Comparison of ENCODE assay signal across 9 cellular contexts in the genomic region with DNA sequence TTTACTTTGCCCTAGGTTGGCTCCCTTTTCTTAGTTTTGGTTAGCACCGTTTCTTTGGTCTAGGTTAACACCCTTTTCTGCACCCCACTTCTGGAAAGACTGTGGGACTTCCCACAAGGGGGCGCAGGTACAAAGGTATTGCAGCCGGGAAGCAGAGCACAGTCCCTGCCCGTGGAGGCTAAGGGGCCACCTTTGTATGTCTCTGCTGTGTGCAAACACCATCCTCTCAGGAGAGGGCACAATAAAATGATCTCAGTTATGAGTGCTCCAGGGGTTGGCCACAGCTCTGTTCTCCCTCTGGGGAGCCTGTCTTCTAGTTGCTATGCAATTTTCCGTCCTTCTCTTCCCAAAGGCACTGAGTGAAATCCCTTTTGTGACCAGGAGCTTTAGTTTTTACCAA. TPM values are rescaled to one million over a fixed set of nuclear protein-coding genes. Genes with fewer than 3 reads are reported as not detected.
DNase-seq lines count a peak whose midpoint lies in the region; ATAC-seq and TF ChIP-seq lines count a peak whose summit lies in the region.
"Had no signal": no experiment of that assay in that cellular context is flagged by ENCODE, and none has a peak within 500 bp of the region (broad histone marks: within the 10 kb centered on the region; RNA-seq: fewer than 3 reads in every experiment).

No MANE protein-coding gene starts in this region.

- POLR2A ChIA-PET in activated CD8-positive, alpha-beta T cell treated with anti-CD3 and anti-CD28 coated beads, Interleukin-2, amount 10 ng/mL, durations not matched to agents 7 days and 5 days (lab: Charles Lee), result no interaction called here

- peak; percentile 37 for TF ChIP-seq CTCF in fibroblast of the aortic adventitia (IDR thresholded peaks at IDR 0.05; ENCODE audit: insufficient read depth, low read length)

- H3K36me3 Mint-ChIP-seq in activated CD8-positive, alpha-beta T cell treated with anti-CD3 and anti-CD28 coated beads, Interleukin-2, amount 10 ng/mL, durations not matched to agents 7 days and 5 days (ENCODE audit: low read depth), result no peaks in the 10 kb centered on the region
- H3K36me3 Mint-ChIP-seq: activated naive CD4-positive, alpha-beta T cell treated with anti-CD3 and anti-CD28 coated beads, Interleukin-2, amount 50 U/mL, for 24 hours had no signal

- peaks cover 35% of the 10 kb centered on the region for H3K27me3 Mint-ChIP-seq in activated CD8-positive, alpha-beta T cell treated with anti-CD3 and anti-CD28 coated beads, Interleukin-2, amount 10 ng/mL, durations not matched to agents 7 days and 5 days (ENCODE audit: low read depth)

- CTCF ChIA-PET in activated CD8-positive, alpha-beta T cell treated with anti-CD3 and anti-CD28 coated beads, Interleukin-2, amount 10 ng/mL, durations not matched to agents 7 days and 5 days (lab: Charles Lee), result interaction anchor here (0.7 to 4.4 kb wide), 3 partner anchors 9 to 113 kb away, joined by 3 to 44 read pairs (median 5); no protein-coding TSS in a partner anchor

- H3K4me3 Mint-ChIP-seq in activated CD8-positive, alpha-beta T cell treated with anti-CD3 and anti-CD28 coated beads, Interleukin-2, amount 10 ng/mL, durations not matched to agents 7 days and 5 days, result no peak overlapping the region
- H3K4me3 Mint-ChIP-seq: activated naive CD4-positive, alpha-beta T cell treated with anti-CD3 and anti-CD28 coated beads, Interleukin-2, amount 50 U/mL, for 24 hours had no signal

- H3K9me3 Mint-ChIP-seq in activated CD8-positive, alpha-beta T cell treated with anti-CD3 and anti-CD28 coated beads, Interleukin-2, amount 10 ng/mL, durations not matched to agents 7 days and 5 days (ENCODE audit: insufficient read depth), result no peaks in the 10 kb centered on the region
- H3K9me3 Mint-ChIP-seq: activated naive CD4-positive, alpha-beta T cell treated with anti-CD3 and anti-CD28 coated beads, Interleukin-2, amount 50 U/mL, for 24 hours had no signal

- peak; percentile 88 for ATAC-seq in activated CD8-positive, alpha-beta T cell treated with anti-CD3 and anti-CD28 coated beads, Interleukin-2, amount 10 ng/mL, durations not matched to agents 7 days and 5 days
- no peak for ATAC-seq in GM19455 (IDR thresholded peaks at IDR 0.05; ENCODE audit: unreplicated experiment)

- H3K4me3 ChIP-seq in fibroblast of the aortic adventitia (ENCODE audit: low read depth, low read length), result no peak overlapping the region

- no peak overlapping the region for H3K27ac Mint-ChIP-seq in activated CD8-positive, alpha-beta T cell treated with anti-CD3 and anti-CD28 coated beads, Interleukin-2, amount 10 ng/mL, durations not matched to agents 7 days and 5 days
- H3K27ac Mint-ChIP-seq: activated naive CD4-positive, alpha-beta T cell treated with anti-CD3 and anti-CD28 coated beads, Interleukin-2, amount 50 U/mL, for 24 hours had no signal

- peaks cover 1% of the 10 kb centered on the region for H3K4me1 Mint-ChIP-seq in activated CD8-positive, alpha-beta T cell treated with anti-CD3 and anti-CD28 coated beads, Interleukin-2, amount 10 ng/mL, durations not matched to agents 7 days and 5 days (ENCODE audit: low read depth)
- H3K4me1 Mint-ChIP-seq: activated naive CD4-positive, alpha-beta T cell treated with anti-CD3 and anti-CD28 coated beads, Interleukin-2, amount 50 U/mL, for 24 hours had no signal

- peak; percentile 15 for DNase-seq in SKM-1 treated with dmso at 0.1 percent for 144 hours (lab: John Stamatoyannopoulos, UW; ENCODE audit: unreplicated experiment)
- DNase-seq in SKM-1 (lab: John Stamatoyannopoulos, UW; ENCODE audit: unreplicated experiment), result no peak
- peak; percentile 78 for DNase-seq in NCI-H2196 (lab: John Stamatoyannopoulos, UW; ENCODE audit: unreplicated experiment)
- DNase-seq in activated CD8-positive, alpha-beta T cell treated with anti-CD3 and anti-CD28 coated beads, Interleukin-2, amount 10 ng/mL, durations not matched to agents 7 days and 5 days, result peak; percentile 73
- peak; percentile 14 for DNase-seq in fibroblast of the aortic adventitia (ENCODE audit: low read depth)
- DNase-seq in stimulated activated CD4-positive, alpha-beta T cell treated with anti-CD3 and anti-CD28 coated beads, Interleukin-12 subunit alpha, Interleukin-12 subunit beta, amount 100 ng/mL, for 48 hours (ENCODE audit: low read depth in 2 of 3, low spot score in 1 of 3), result peak; percentile 18 to 43 (median 26)
- no peak for DNase-seq in GDM1 (lab: John Stamatoyannopoulos, UW)

RNA-seq across cellular contexts. Expression of gene TMC5, which starts 28.4 kb away (rescaled TPM):
- total RNA-seq in activated CD8-positive, alpha-beta T cell treated with anti-CD3 and anti-CD28 coated beads, Interleukin-2, amount 10 ng/mL, durations not matched to agents 7 days and 5 days, result not detected
- total RNA-seq in fibroblast of the aortic adventitia (ENCODE audit: low replicate concordance), result under 0.01 TPM in 1 of 2 replicates, not detected in the other

Comparison
In these comparisons a context has a peak if more than half of its experiments do, and no peak if none do; other contexts are left out.
1. DNase-seq: peak in SKM-1 treated with dmso at 0.1 percent for 144 hours (single experiment), NCI-H2196 (single experiment), activated CD8-positive, alpha-beta T cell treated with anti-CD3 and anti-CD28 coated beads, Interleukin-2, amount 10 ng/mL, durations not matched to agents 7 days and 5 days (single experiment), fibroblast of the aortic adventitia (single experiment) and stimulated activated CD4-positive, alpha-beta T cell treated with anti-CD3 and anti-CD28 coated beads, Interleukin-12 subunit alpha, Interleukin-12 subunit beta, amount 100 ng/mL, for 48 hours (3 of 3); none in SKM-1 (single experiment) and GDM1 (single experiment).